In genomic region chr3:124887996-124888298, GRCh38 we compare ENCODE assay signal across 9 cellular contexts. TPM values are rescaled to one million over a fixed set of nuclear protein-coding genes. Genes with fewer than 3 reads are reported as not detected.
DNase-seq lines count a peak whose midpoint lies in the region; ATAC-seq and TF ChIP-seq lines count a peak whose summit lies in the region.
"Had no signal": no experiment of that assay in that cellular context is flagged by ENCODE, and none has a peak within 500 bp of the region (broad histone marks: within the 10 kb centered on the region; RNA-seq: fewer than 3 reads in every experiment).

No MANE protein-coding gene starts in this region.

- TF ChIP-seq CTCF in 22Rv1 (IDR thresholded peaks at IDR 0.05) (no peak), chondrocyte (IDR thresholded peaks at IDR 0.05) (no peak)

- peaks cover 33% of the 10 kb centered on the region for H3K4me1 Mint-ChIP-seq in chondrocyte (ENCODE audit: low read depth)
- H3K4me1 Mint-ChIP-seq in naive B cell = peaks cover 0 to 6% (median 4%) of the 10 kb centered on the region in 3 donors

- peaks cover 5% of the 10 kb centered on the region; the same call in 1 of the 2 replicates for H3K36me3 ChIP-seq in HUES6 (ENCODE audit: control insufficient read depth, insufficient read depth, low read length)

- H3K9me3 Mint-ChIP-seq in chondrocyte (ENCODE audit: low read depth) = no peaks in the 10 kb centered on the region
- no peaks in the 10 kb centered on the region for H3K9me3 Mint-ChIP-seq in naive B cell

- no peak for ATAC-seq in naive B cell (ENCODE audit: low read depth in 2 of 2)
- ATAC-seq in GM18520 (IDR thresholded peaks at IDR 0.05; ENCODE audit: unreplicated experiment) = no peak

- H3K27ac ChIP-seq in 22Rv1 (peak overlapping the region; percentile 92), HUES6 (ENCODE audit: low read depth, low read length) (peak overlapping the region; percentile 96)

- peak overlapping the region; percentile 74 for H3K4me3 ChIP-seq in HUES6 (ENCODE audit: low read depth, low read length)

- H3K9me3 ChIP-seq in HUES6 (ENCODE audit: control insufficient read depth, insufficient read depth, low read depth, low read length) = no peaks in the 10 kb centered on the region

- H3K27me3 Mint-ChIP-seq in chondrocyte (ENCODE audit: low read depth) (no peaks in the 10 kb centered on the region), naive B cell (peaks cover 51 to 70% (median 62%) of the 10 kb centered on the region in 3 donors)

- H3K27me3 ChIP-seq in HUES6 (ENCODE audit: control insufficient read depth, insufficient read depth, low read length) = no peaks in the 10 kb centered on the region

- no peak for DNase-seq in chondrocyte (ENCODE audit: low spot score)
- DNase-seq in naive B cell = no peak
- DNase-seq in GM19240 (ENCODE audit: insufficient read length, low spot score) = no peak
- DNase-seq in NCI-H446 treated with DMSO at 0.1 percent for 48 hours (lab: John Stamatoyannopoulos, UW) = no peak
- DNase-seq in stimulated activated CD4-positive, alpha-beta T cell treated with anti-CD3 and anti-CD28 coated beads, Interleukin-2, amount 100 ng/mL, for 48 hours = no peak
- DNase-seq: NCI-H1105 had no signal

- peaks cover 47% of the 10 kb centered on the region for H3K4me1 ChIP-seq in HUES6 (ENCODE audit: control insufficient read depth, insufficient read depth, low read length)

- H3K4me3 Mint-ChIP-seq in chondrocyte (ENCODE audit: unreplicated experiment) (peak overlapping the region; percentile 66), naive B cell (peak overlapping the region; percentile 58 to 88 (median 74))

- H3K36me3 Mint-ChIP-seq in chondrocyte (ENCODE audit: low read depth) (peaks cover 2% of the 10 kb centered on the region), naive B cell (no peaks in the 10 kb centered on the region)

- H3K9ac ChIP-seq in HUES6 (ENCODE audit: low read length) = peak overlapping the region; percentile 88

- H3K27ac Mint-ChIP-seq in chondrocyte (ENCODE audit: unreplicated experiment) (peak overlapping the region; percentile 12), naive B cell (no peak overlapping the region)

RNA-seq across cellular contexts. Expression of gene ITGB5, which starts 0.8 kb away (rescaled TPM):
- 498 to 625 TPM (median 501 TPM) in 3 replicates for total RNA-seq in chondrocyte
- polyA plus RNA-seq in naive B cell (ENCODE audit: low read depth in 6 of 6) = 1 to 10 TPM in 2 of 6 donors, under 1 TPM in 2, not detected in 2; 0.22 to 2.0 (median 1.1) TPM

RNA-seq across cellular contexts. Expression of gene MUC13, which starts 46.6 kb away (rescaled TPM):
- not detected in 3 replicates for total RNA-seq in chondrocyte
- not detected for polyA plus RNA-seq in naive B cell (ENCODE audit: low read depth in 6 of 6)
